In genomic region chr21:29029524-29029923, GRCh38 we compare ENCODE assay signal across 21 cellular contexts. TPM values are rescaled to one million over a fixed set of nuclear protein-coding genes. Genes with fewer than 3 reads are reported as not detected.
DNase-seq lines count a peak whose midpoint lies in the region; ATAC-seq and TF ChIP-seq lines count a peak whose summit lies in the region.
"Had no signal": no experiment of that assay in that cellular context is flagged by ENCODE, and none has a peak within 500 bp of the region (broad histone marks: within the 10 kb centered on the region; RNA-seq: fewer than 3 reads in every experiment).

No MANE protein-coding gene starts in this region.

- H3K36me3 ChIP-seq in upper lobe of right lung = peaks cover 50% of the 10 kb centered on the region

- H3K27me3 Mint-ChIP-seq in T-helper 1 cell treated with Interleukin-12 subunit alpha and Interleukin-12 subunit beta and Interleukin-4 antibody, amounts not matched to agents 30 μg/mL and 1 μg/mL, for 36 hours (ENCODE audit: low read depth) = no peaks in the 10 kb centered on the region
- no peaks in the 10 kb centered on the region for H3K27me3 Mint-ChIP-seq in activated naive CD4-positive, alpha-beta T cell treated with anti-CD3 and anti-CD28 coated beads for 36 hours (ENCODE audit: low read depth)
- H3K27me3 Mint-ChIP-seq in activated CD4-positive, alpha-beta memory T cell treated with anti-CD3 and anti-CD28 coated beads for 36 hours = no peaks in the 10 kb centered on the region
- H3K27me3 Mint-ChIP-seq: B cell had no signal

- TF ChIP-seq CTCF in upper lobe of right lung (IDR thresholded peaks at IDR 0.05) = no peak

- H3K4me1 Mint-ChIP-seq in T-helper 1 cell treated with Interleukin-12 subunit alpha and Interleukin-12 subunit beta and Interleukin-4 antibody, amounts not matched to agents 30 μg/mL and 1 μg/mL, for 36 hours (ENCODE audit: low read depth) = peaks cover 30% of the 10 kb centered on the region
- H3K4me1 Mint-ChIP-seq in activated naive CD4-positive, alpha-beta T cell treated with anti-CD3 and anti-CD28 coated beads for 36 hours (ENCODE audit: low read depth) = peaks cover 37% of the 10 kb centered on the region
- peaks cover 32% of the 10 kb centered on the region for H3K4me1 Mint-ChIP-seq in activated CD4-positive, alpha-beta memory T cell treated with anti-CD3 and anti-CD28 coated beads for 36 hours (ENCODE audit: low read depth)

- no peak overlapping the region for H3K27ac ChIP-seq in upper lobe of right lung
- H3K27ac ChIP-seq: 22Rv1, BLaER1, C4-2B, GM23248 had no signal

- H3K27me3 ChIP-seq in upper lobe of right lung = no peaks in the 10 kb centered on the region
- H3K27me3 ChIP-seq: BLaER1 had no signal

- DNase-seq in T-helper 1 cell = no peak
- DNase-seq in activated naive CD4-positive, alpha-beta T cell treated with anti-CD3 and anti-CD28 coated beads for 36 hours = no peak
- DNase-seq in activated naive CD4-positive, alpha-beta T cell (lab: John Stamatoyannopoulos, UW) = no peak
- peak; percentile 64 for DNase-seq in left lobe of liver (ENCODE audit: low spot score)
- no peak for DNase-seq in upper lobe of right lung
- DNase-seq in GM19238 (ENCODE audit: insufficient read length, low spot score) = no peak
- no peak for DNase-seq in activated CD4-positive, alpha-beta memory T cell treated with anti-CD3 and anti-CD28 coated beads for 36 hours
- DNase-seq: Caco-2; CD4-positive, CD25-positive, alpha-beta regulatory T cell; CD8-positive, alpha-beta T cell; DMS153; DND-41; GM23248; H7; HCEC 1CT had no signal

- CTCF ChIA-PET in activated naive CD4-positive, alpha-beta T cell treated with anti-CD3 and anti-CD28 coated beads for 36 hours (lab: Charles Lee) = no interaction called here
- CTCF ChIA-PET in activated CD4-positive, alpha-beta memory T cell treated with anti-CD3 and anti-CD28 coated beads for 36 hours (lab: Charles Lee) = no interaction called here

- H3K4me3 ChIP-seq in upper lobe of right lung = no peak overlapping the region
- H3K4me3 ChIP-seq: BLaER1, GM23248 had no signal

- H3K4me1 ChIP-seq in upper lobe of right lung = peaks cover 22% of the 10 kb centered on the region

- no peaks in the 10 kb centered on the region for H3K9me3 Mint-ChIP-seq in T-helper 1 cell treated with Interleukin-12 subunit alpha and Interleukin-12 subunit beta and Interleukin-4 antibody, amounts not matched to agents 30 μg/mL and 1 μg/mL, for 36 hours
- no peaks in the 10 kb centered on the region for H3K9me3 Mint-ChIP-seq in activated naive CD4-positive, alpha-beta T cell treated with anti-CD3 and anti-CD28 coated beads for 36 hours
- H3K9me3 Mint-ChIP-seq in activated CD4-positive, alpha-beta memory T cell treated with anti-CD3 and anti-CD28 coated beads for 36 hours = no peaks in the 10 kb centered on the region
- H3K9me3 Mint-ChIP-seq: CD4-positive, CD25-positive, alpha-beta regulatory T cell; CD8-positive, alpha-beta T cell had no signal

- ATAC-seq in left lobe of liver (peak; percentile 53), upper lobe of right lung (peak; percentile 16)
- ATAC-seq: CD8-positive, alpha-beta T cell had no signal

- POLR2A ChIA-PET in activated CD4-positive, alpha-beta memory T cell treated with anti-CD3 and anti-CD28 coated beads for 36 hours (lab: Charles Lee) = interaction anchor here (1.1 kb wide), 1 partner anchor 37 kb away, joined by 4 read pairs; the partner anchor contains the start of gene LTN1

- intact Hi-C loops in activated naive CD4-positive, alpha-beta T cell treated with anti-CD3 and anti-CD28 coated beads for 36 hours (cut with micrococcal nuclease) = loop anchor here (5.0 kb wide), 1 partner anchor 33 kb away; no protein-coding TSS in a partner anchor
- intact Hi-C loops in upper lobe of right lung (cut with DNase I) = no loop called here
- intact Hi-C loops in activated CD4-positive, alpha-beta memory T cell treated with anti-CD3 and anti-CD28 coated beads for 36 hours (cut with micrococcal nuclease) = loop anchor here (10.0 kb wide), 1 partner anchor 265 kb away; no protein-coding TSS in a partner anchor

- peaks cover 38% of the 10 kb centered on the region for H3K36me3 Mint-ChIP-seq in T-helper 1 cell treated with Interleukin-12 subunit alpha and Interleukin-12 subunit beta and Interleukin-4 antibody, amounts not matched to agents 30 μg/mL and 1 μg/mL, for 36 hours (ENCODE audit: low read depth)
- H3K36me3 Mint-ChIP-seq in activated naive CD4-positive, alpha-beta T cell treated with anti-CD3 and anti-CD28 coated beads for 36 hours (ENCODE audit: low read depth) = peaks cover 31% of the 10 kb centered on the region
- H3K36me3 Mint-ChIP-seq in activated CD4-positive, alpha-beta memory T cell treated with anti-CD3 and anti-CD28 coated beads for 36 hours = peaks cover 44% of the 10 kb centered on the region

- H3K9me3 ChIP-seq in upper lobe of right lung = no peaks in the 10 kb centered on the region
- H3K9me3 ChIP-seq: BLaER1, Caco-2 had no signal

- H3K27ac Mint-ChIP-seq in T-helper 1 cell treated with Interleukin-12 subunit alpha and Interleukin-12 subunit beta and Interleukin-4 antibody, amounts not matched to agents 30 μg/mL and 1 μg/mL, for 36 hours = peak overlapping the region; percentile 8
- H3K27ac Mint-ChIP-seq in activated naive CD4-positive, alpha-beta T cell treated with anti-CD3 and anti-CD28 coated beads for 36 hours = peak overlapping the region; percentile 1
- H3K27ac Mint-ChIP-seq in activated CD4-positive, alpha-beta memory T cell treated with anti-CD3 and anti-CD28 coated beads for 36 hours = no peak overlapping the region
- H3K27ac Mint-ChIP-seq: B cell; CD8-positive, alpha-beta T cell had no signal

- no peak overlapping the region for H3K4me3 Mint-ChIP-seq in T-helper 1 cell treated with Interleukin-12 subunit alpha and Interleukin-12 subunit beta and Interleukin-4 antibody, amounts not matched to agents 30 μg/mL and 1 μg/mL, for 36 hours
- H3K4me3 Mint-ChIP-seq in activated naive CD4-positive, alpha-beta T cell treated with anti-CD3 and anti-CD28 coated beads for 36 hours = no peak overlapping the region
- no peak overlapping the region for H3K4me3 Mint-ChIP-seq in activated CD4-positive, alpha-beta memory T cell treated with anti-CD3 and anti-CD28 coated beads for 36 hours
- H3K4me3 Mint-ChIP-seq: B cell; CD8-positive, alpha-beta T cell had no signal

RNA-seq across cellular contexts. Expression of gene USP16, which starts 5.1 kb away (rescaled TPM):
- total RNA-seq in activated naive CD4-positive, alpha-beta T cell treated with anti-CD3 and anti-CD28 coated beads for 36 hours = 10 to 100 TPM; 36.1 to 36.7 TPM
- total RNA-seq in left lobe of liver (13.1 TPM), upper lobe of right lung (32.7 TPM)
- 10 to 100 TPM; 39.3 to 42.1 TPM for total RNA-seq in activated CD4-positive, alpha-beta memory T cell treated with anti-CD3 and anti-CD28 coated beads for 36 hours

RNA-seq across cellular contexts. Expression of gene RWDD2B, which starts 10.4 kb away (rescaled TPM):
- 10 to 100 TPM; 14.1 to 14.6 TPM for total RNA-seq in activated naive CD4-positive, alpha-beta T cell treated with anti-CD3 and anti-CD28 coated beads for 36 hours
- 20.4 TPM for total RNA-seq in left lobe of liver
- 14.5 TPM for total RNA-seq in upper lobe of right lung
- 10 to 100 TPM; 14.4 to 16.2 TPM for total RNA-seq in activated CD4-positive, alpha-beta memory T cell treated with anti-CD3 and anti-CD28 coated beads for 36 hours
- total RNA-seq: H1 had no signal

RNA-seq across cellular contexts. Expression of gene LTN1, which starts 36.8 kb away (rescaled TPM):
- 10 to 100 TPM; 18.5 to 21.2 TPM for total RNA-seq in activated naive CD4-positive, alpha-beta T cell treated with anti-CD3 and anti-CD28 coated beads for 36 hours
- 9.9 TPM for total RNA-seq in left lobe of liver
- total RNA-seq in upper lobe of right lung = 25.7 TPM
- total RNA-seq in activated CD4-positive, alpha-beta memory T cell treated with anti-CD3 and anti-CD28 coated beads for 36 hours = 10 to 100 TPM; 26.7 to 29.1 TPM

RNA-seq across cellular contexts. Expression of gene CCT8, which starts 43.9 kb away (rescaled TPM):
- total RNA-seq in activated naive CD4-positive, alpha-beta T cell treated with anti-CD3 and anti-CD28 coated beads for 36 hours = 100 to 1,000 TPM; 482 to 515 TPM
- total RNA-seq in left lobe of liver (37.4 TPM), upper lobe of right lung (111 TPM)
- 100 to 1,000 TPM; 431 to 435 TPM for total RNA-seq in activated CD4-positive, alpha-beta memory T cell treated with anti-CD3 and anti-CD28 coated beads for 36 hours
